17 cellular contexts compared by ENCODE assay signal in the genomic region with DNA sequence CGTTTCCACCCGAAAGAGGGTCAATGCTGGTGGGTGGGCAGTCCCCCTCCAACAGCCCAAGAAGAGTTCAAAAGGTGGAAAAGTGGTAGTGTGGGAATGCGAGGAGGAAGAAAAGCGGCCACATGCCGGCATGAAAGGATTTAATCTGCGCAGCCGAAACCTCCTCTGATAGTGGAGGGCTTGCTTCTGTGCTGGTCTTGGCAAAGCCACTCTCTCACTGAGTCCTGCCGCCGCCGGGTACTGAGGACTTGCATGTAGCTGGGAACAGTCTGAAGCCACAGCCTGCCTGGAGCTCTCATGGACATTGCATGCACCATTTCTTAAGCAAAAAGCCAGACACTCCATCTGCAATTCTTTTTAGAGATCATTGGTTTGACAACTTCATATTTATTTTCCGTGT.
DNase-seq lines count a peak whose midpoint lies in the region; ATAC-seq and TF ChIP-seq lines count a peak whose summit lies in the region.
"Had no signal": no experiment of that assay in that cellular context is flagged by ENCODE, and none has a peak within 500 bp of the region (broad histone marks: within the 10 kb centered on the region; RNA-seq: fewer than 3 reads in every experiment).

No MANE protein-coding gene starts in this region.

- H3K9me2 ChIP-seq in HCT116 (ENCODE audit: insufficient read depth): no peaks in the 10 kb centered on the region

- H3K4me1 Mint-ChIP-seq in activated CD4-positive, alpha-beta T cell treated with anti-CD3 and anti-CD28 coated beads for 36 hours: no peaks in the 10 kb centered on the region
- H3K4me1 Mint-ChIP-seq: activated naive CD8-positive, alpha-beta T cell treated with anti-CD3 and anti-CD28 coated beads, Interleukin-2, amount 10 ng/mL, durations not matched to agents 7 days and 5 days had no signal

- H3K4me3 Mint-ChIP-seq in activated CD4-positive, alpha-beta T cell treated with anti-CD3 and anti-CD28 coated beads for 36 hours: no peak overlapping the region
- H3K4me3 Mint-ChIP-seq: activated naive CD8-positive, alpha-beta T cell treated with anti-CD3 and anti-CD28 coated beads, Interleukin-2, amount 10 ng/mL, durations not matched to agents 7 days and 5 days had no signal

- H3K36me3 Mint-ChIP-seq in activated CD4-positive, alpha-beta T cell treated with anti-CD3 and anti-CD28 coated beads for 36 hours (ENCODE audit: low read depth): no peaks in the 10 kb centered on the region
- H3K36me3 Mint-ChIP-seq: activated naive CD8-positive, alpha-beta T cell treated with anti-CD3 and anti-CD28 coated beads, Interleukin-2, amount 10 ng/mL, durations not matched to agents 7 days and 5 days had no signal

- RAD21 ChIA-PET in HCT116 (lab: Charles Lee; ENCODE audit: low non-redundant PET in 1 of 2, low total read pairs in 2 of 2, uncharacterized antibody in 2 of 2, unreplicated experiment in 2 of 2): no interaction called here

- H3K36me3 ChIP-seq in HCT116 (ENCODE audit: control insufficient read depth in 1 of 2, insufficient read depth in 2 of 2, low read length in 2 of 2) (no peaks in the 10 kb centered on the region), neuron (ENCODE audit: insufficient read depth, low read length) (peaks cover 23% of the 10 kb centered on the region), gastroesophageal sphincter (no peaks in the 10 kb centered on the region)
- H3K36me3 ChIP-seq: pancreas, spleen, tibial artery had no signal

- H3K4me2 ChIP-seq in HCT116 (ENCODE audit: low read length): no peak overlapping the region

- H2AFZ ChIP-seq in HCT116 (ENCODE audit: low read depth, low read length, poor library complexity, severe bottlenecking): no peak overlapping the region
- no peak overlapping the region for H2AFZ ChIP-seq in neuron (ENCODE audit: low read depth, low read length)

- H3K4me3 ChIP-seq in AG04449 (ENCODE audit: low read depth, low read length) (peak overlapping the region; percentile 15; the same call in 1 of the 2 replicates), HCT116 (replicated peaks in 1 of 2; ENCODE audit: low read depth in 1 of 2, low read length in 2 of 2) (no peak overlapping the region), foreskin fibroblast (ENCODE audit: low read depth in 1 of 2, low read length in 2 of 2) (peak overlapping the region; percentile 12 to 54), neuron (ENCODE audit: low read length) (peak overlapping the region; percentile 16), gastroesophageal sphincter (no peak overlapping the region)
- H3K4me3 ChIP-seq: pancreas, spleen, tibial artery had no signal

- DNase-seq in AG04449 (ENCODE audit: low read depth, low spot score) (no peak), HCT116 (ENCODE audit: low read depth, low spot score) (no peak), foreskin fibroblast (peak in 1 of 2 donors; percentile 49)
- no peak for DNase-seq in activated CD4-positive, alpha-beta T cell treated with anti-CD3 and anti-CD28 coated beads for 36 hours
- DNase-seq: activated naive CD8-positive, alpha-beta T cell treated with anti-CD3 and anti-CD28 coated beads, Interleukin-2, amount 10 ng/mL, durations not matched to agents 7 days and 5 days; effector memory CD4-positive, alpha-beta T cell; kidney glomerular epithelial cell; NCI-H1436 treated with DMSO at 0.1 percent for 48 hours; NCI-H2227 treated with DMSO at 0.1 percent for 48 hours; pancreas; RPMI8226; spleen; tibial artery had no signal

- no peaks in the 10 kb centered on the region for H3K9me3 ChIP-seq in HCT116 (ENCODE audit: control insufficient read depth in 1 of 2, insufficient read depth in 1 of 2, low read depth in 1 of 2, low read length in 2 of 2)
- H3K9me3 ChIP-seq in neuron (ENCODE audit: low read length): peaks cover 4% of the 10 kb centered on the region
- H3K9me3 ChIP-seq in gastroesophageal sphincter: no peaks in the 10 kb centered on the region
- H3K9me3 ChIP-seq: pancreas, spleen, tibial artery had no signal

- no peaks in the 10 kb centered on the region for H3K9me3 Mint-ChIP-seq in activated CD4-positive, alpha-beta T cell treated with anti-CD3 and anti-CD28 coated beads for 36 hours (ENCODE audit: low read depth)
- H3K9me3 Mint-ChIP-seq: activated naive CD8-positive, alpha-beta T cell treated with anti-CD3 and anti-CD28 coated beads, Interleukin-2, amount 10 ng/mL, durations not matched to agents 7 days and 5 days had no signal

- TF ChIP-seq CTCF in AG04449 (IDR thresholded peaks at IDR 0.05; ENCODE audit: insufficient read depth, low read length, missing control alignments): no peak
- TF ChIP-seq CTCF in HCT116 (IDR thresholded peaks at IDR 0.05 in 2 of 3, conservative IDR thresholded peaks at IDR 0.05 in 1 of 3; ENCODE audit: borderline replicate concordance in 1 of 3, insufficient read depth in 1 of 3, low read depth in 2 of 3, low read length in 2 of 3): no peak
- no peak for TF ChIP-seq CTCF in foreskin fibroblast (IDR thresholded peaks at IDR 0.05; ENCODE audit: low read depth, low read length)
- no peak for TF ChIP-seq CTCF in gastroesophageal sphincter (IDR thresholded peaks at IDR 0.05)

- TF ChIP-seq POLR2A in HCT116 (IDR thresholded peaks at IDR 0.05; ENCODE audit: borderline replicate concordance, extremely low read depth, insufficient read depth, insufficient read length) (no peak), gastroesophageal sphincter (IDR thresholded peaks at IDR 0.05) (no peak)

- no peak overlapping the region for H3K9ac ChIP-seq in HCT116 (ENCODE audit: low read length)

- H3K27ac ChIP-seq in HCT116 (ENCODE audit: low read depth, low read length) (no peak overlapping the region), gastroesophageal sphincter (no peak overlapping the region)
- H3K27ac ChIP-seq: pancreas, spleen, tibial artery had no signal

- POLR2A ChIA-PET in AG04449 (lab: Yijun Ruan, JAX) (no interaction called here), HCT116 (lab: Charles Lee) (no interaction called here)
- POLR2A ChIA-PET in activated CD4-positive, alpha-beta T cell treated with anti-CD3 and anti-CD28 coated beads for 36 hours (lab: Charles Lee): no interaction called here

- H3K27me3 ChIP-seq in HCT116 (ENCODE audit: insufficient read depth, low read length): peaks cover 68% of the 10 kb centered on the region
- H3K27me3 ChIP-seq in neuron (ENCODE audit: insufficient read depth, low read length): no peaks in the 10 kb centered on the region
- H3K27me3 ChIP-seq in gastroesophageal sphincter: peaks cover 79% of the 10 kb centered on the region

- no peak overlapping the region for H3K27ac Mint-ChIP-seq in activated CD4-positive, alpha-beta T cell treated with anti-CD3 and anti-CD28 coated beads for 36 hours
- H3K27ac Mint-ChIP-seq: activated naive CD8-positive, alpha-beta T cell treated with anti-CD3 and anti-CD28 coated beads, Interleukin-2, amount 10 ng/mL, durations not matched to agents 7 days and 5 days had no signal

- 14 to 19% methylated on average over 4 to 9 of the region's 11 CpGs for WGBS in gastroesophageal sphincter (ENCODE audit: low coverage in 1 of 2), 2 donors

- no peaks in the 10 kb centered on the region for H3K4me1 ChIP-seq in HCT116 (ENCODE audit: control insufficient read depth in 1 of 2, insufficient read depth in 2 of 2, low read length in 2 of 2)
- peaks cover 54% of the 10 kb centered on the region for H3K4me1 ChIP-seq in neuron (ENCODE audit: insufficient read depth, low read length)
- H3K4me1 ChIP-seq in gastroesophageal sphincter: no peaks in the 10 kb centered on the region
- H3K4me1 ChIP-seq: pancreas, spleen, tibial artery had no signal

- no peaks in the 10 kb centered on the region for H3K79me2 ChIP-seq in HCT116 (ENCODE audit: insufficient read depth, low read length)

- BruUV-seq in HCT116 (replicated peaks; lab: Mats Ljungman, UMichigan): no TSS peak

- intact Hi-C loops in HCT116 (cut with micrococcal nuclease): no loop called here
- intact Hi-C loops in activated CD4-positive, alpha-beta T cell treated with anti-CD3 and anti-CD28 coated beads for 36 hours (cut with DNase I, micrococcal nuclease): no loop called here

- ATAC-seq in HCT116: no peak
- no peak for ATAC-seq in GM19463 (IDR thresholded peaks at IDR 0.05; ENCODE audit: unreplicated experiment)
- ATAC-seq in activated CD4-positive, alpha-beta T cell treated with anti-CD3 and anti-CD28 coated beads for 36 hours: no peak
- no peak for ATAC-seq in HG03521 (IDR thresholded peaks at IDR 0.05; ENCODE audit: unreplicated experiment)
- no peak for ATAC-seq in gastroesophageal sphincter
- ATAC-seq: pancreas had no signal

- H4K20me1 ChIP-seq in HCT116 (ENCODE audit: insufficient read depth): no peaks in the 10 kb centered on the region

- TF ChIP-seq RAD21 in HCT116 (IDR thresholded peaks at IDR 0.05; ENCODE audit: low read depth): no peak

- H3K27me3 Mint-ChIP-seq in activated CD4-positive, alpha-beta T cell treated with anti-CD3 and anti-CD28 coated beads for 36 hours: peaks cover 41% of the 10 kb centered on the region

- CTCF ChIA-PET in AG04449 (lab: Yijun Ruan, JAX): no interaction called here
- CTCF ChIA-PET in HCT116 (lab: Charles Lee): no interaction called here
- CTCF ChIA-PET in activated CD4-positive, alpha-beta T cell treated with anti-CD3 and anti-CD28 coated beads for 36 hours (lab: Charles Lee): interaction anchor here (0.6 kb wide), 1 partner anchor 253 kb away, joined by 3 read pairs; no protein-coding TSS in a partner anchor

- TF ChIP-seq EP300 in gastroesophageal sphincter (IDR thresholded peaks at IDR 0.05): no peak

TF ChIP-seq in HCT116, 20 proteins besides CTCF, POLR2A, EP300 and RAD21:
- no peak for TF ChIP-seq EGR1 (IDR thresholded peaks at IDR 0.05; ENCODE audit: low read depth)
- TF ChIP-seq TCF7L2 (IDR thresholded peaks at IDR 0.05; ENCODE audit: borderline replicate concordance, extremely low read depth, insufficient read depth, insufficient read length): no peak
- no peak for TF ChIP-seq SIN3A (IDR thresholded peaks at IDR 0.05; ENCODE audit: low read depth)
- no peak for TF ChIP-seq ELF1 (IDR thresholded peaks at IDR 0.05; ENCODE audit: borderline replicate concordance, low read depth)
- TF ChIP-seq EZH2 (IDR thresholded peaks at IDR 0.05): 0 out of 2 replicates have a peak, but pooled peaks have one; percentile 48

Comparison
In these comparisons a context has a peak if more than half of its experiments do, and no peak if none do; other contexts are left out.
1. H3K4me3 ChIP-seq: peak in AG04449 (single experiment), foreskin fibroblast (2 of 2) and neuron (single experiment); none in HCT116 (0 of 2) and gastroesophageal sphincter (0 of 2).